8 cellular contexts compared by ENCODE assay signal in the genomic region with DNA sequence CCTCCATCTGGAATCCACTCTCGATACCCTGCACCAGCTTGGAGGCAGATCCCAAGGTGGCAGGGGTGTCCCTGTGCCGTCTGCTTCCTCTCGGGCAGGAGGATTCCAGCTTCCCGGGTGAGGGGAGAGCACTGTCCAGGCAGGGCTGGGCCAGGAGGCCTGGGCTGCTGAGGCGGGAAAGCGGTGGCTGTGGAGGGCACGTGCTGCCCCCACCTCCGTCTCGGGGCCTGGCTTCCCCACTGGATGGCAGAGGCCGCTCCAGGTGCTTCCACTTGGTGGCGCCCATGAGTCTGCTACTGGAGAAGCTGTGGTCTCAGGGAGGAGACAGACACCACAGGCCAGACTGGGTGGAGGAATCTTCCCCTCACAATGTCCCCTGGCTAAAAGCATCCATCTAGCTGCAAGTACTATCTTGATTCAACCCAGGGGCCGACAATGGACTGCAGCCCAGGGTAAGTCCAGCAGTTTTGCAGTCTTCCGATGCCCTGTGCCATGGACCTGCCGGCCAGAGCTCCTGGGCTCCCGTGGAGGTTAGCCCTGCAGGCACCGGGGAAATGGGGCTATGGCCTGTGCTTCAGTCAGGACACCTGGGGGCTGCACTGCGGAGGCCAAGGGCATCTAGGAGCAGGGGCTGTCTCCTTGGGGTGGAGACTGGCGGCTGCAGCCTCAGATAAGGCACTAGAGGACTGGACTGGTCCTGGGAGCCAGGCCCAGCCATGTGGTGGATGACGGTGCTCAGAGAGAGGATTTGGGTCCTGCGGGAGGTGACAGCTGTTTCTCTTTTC. TPM values are rescaled to one million over a fixed set of nuclear protein-coding genes. Genes with fewer than 3 reads are reported as not detected.
DNase-seq lines count a peak whose midpoint lies in the region; ATAC-seq, FAIRE-seq and TF ChIP-seq lines count a peak whose summit lies in the region.

No MANE protein-coding gene starts in this region.

- no peak for FAIRE-seq in GM12892 (lab: Jason Lieb, UNC)

- H3K9ac ChIP-seq in mesendoderm (ENCODE audit: low read length) = no peak overlapping the region

- no peak overlapping the region for H3K4me2 ChIP-seq in mesendoderm (ENCODE audit: low read length)

- no CpG with 5 or more reads among the region's 20 CpGs for WGBS in mesendoderm (ENCODE audit: extremely low coverage, insufficient coverage, low lambda C conversion rate)

- H3K18ac ChIP-seq in mesendoderm (ENCODE audit: low read length) = no peak overlapping the region

- TF ChIP-seq POLR2A in GM12892 (IDR thresholded peaks at IDR 0.05; ENCODE audit: low read depth, low read length) = no peak

- peak; percentile 29 to 49 for DNase-seq in cardiac fibroblast (ENCODE audit: low read depth in 2 of 2)
- DNase-seq in mesendoderm = peak; percentile 79
- no peak for DNase-seq in GM12892 (ENCODE audit: insufficient read length)

- TF ChIP-seq CTCF in 22Rv1 (IDR thresholded peaks at IDR 0.05) (peak; percentile 65), GM12873 (IDR thresholded peaks at IDR 0.05; ENCODE audit: insufficient read depth, low read depth, low read length, missing control alignments) (peak; percentile 56), cardiac fibroblast (IDR thresholded peaks at IDR 0.05; ENCODE audit: low read depth, low read length) (peak; percentile 67)

- no peak overlapping the region for H3K4ac ChIP-seq in mesendoderm (ENCODE audit: low read depth, low read length)

- no peaks in the 10 kb centered on the region for H3K79me2 ChIP-seq in mesendoderm (ENCODE audit: control insufficient read depth, insufficient read depth, low read length)

- H3K4me1 ChIP-seq in mesendoderm (ENCODE audit: control insufficient read depth, low read depth, low read length) = peaks cover 2% of the 10 kb centered on the region

- H3K56ac ChIP-seq in mesendoderm (ENCODE audit: low read length) = no peak overlapping the region

- H4K8ac ChIP-seq in mesendoderm (ENCODE audit: low read depth, low read length) = no peak overlapping the region

- H3K27ac ChIP-seq in 22Rv1 (no peak overlapping the region), mesendoderm (ENCODE audit: low read depth, low read length) (no peak overlapping the region)

- peak; percentile 80 for ATAC-seq in SK-N-SH treated with all-trans-retinoic acid at 6 μM for 48 hours
- no peak for ATAC-seq in GM19351 (IDR thresholded peaks at IDR 0.05; ENCODE audit: unreplicated experiment)
- no peak for ATAC-seq in GM18519 (IDR thresholded peaks at IDR 0.05; ENCODE audit: low FRiP score, unreplicated experiment)

- H2BK120ac ChIP-seq in mesendoderm (ENCODE audit: low read depth, low read length) = no peak overlapping the region

- H3K36me3 ChIP-seq in mesendoderm (ENCODE audit: control insufficient read depth, insufficient read depth, low read length) = peaks cover 1% of the 10 kb centered on the region

- H3K4me3 ChIP-seq in cardiac fibroblast (replicated peaks in 1 of 2; ENCODE audit: low read depth in 2 of 2, low read length in 2 of 2) = no peak overlapping the region
- H3K4me3 ChIP-seq in mesendoderm (ENCODE audit: low read length) = no peak overlapping the region

- H3K23ac ChIP-seq in mesendoderm (ENCODE audit: low read length) = no peak overlapping the region

- no peak overlapping the region for H2BK5ac ChIP-seq in mesendoderm (ENCODE audit: low read length)

- H3K27me3 ChIP-seq in mesendoderm (ENCODE audit: insufficient read depth, low read length, poor library complexity) = no peaks in the 10 kb centered on the region

- no peak overlapping the region for H4K5ac ChIP-seq in mesendoderm (ENCODE audit: low read length)

- H2BK15ac ChIP-seq in mesendoderm (replicated peaks; ENCODE audit: low read depth) = no peak overlapping the region

- no peak overlapping the region for H2AK5ac ChIP-seq in mesendoderm (ENCODE audit: low read length)

- no peaks in the 10 kb centered on the region for H3K79me1 ChIP-seq in mesendoderm (ENCODE audit: low read length)

TF ChIP-seq in SK-N-SH treated with all-trans-retinoic acid at 6 μM for 48 hours, 23 proteins besides CTCF, POLR2A, EP300 and RAD21:
- TF ChIP-seq, protein P1, sequence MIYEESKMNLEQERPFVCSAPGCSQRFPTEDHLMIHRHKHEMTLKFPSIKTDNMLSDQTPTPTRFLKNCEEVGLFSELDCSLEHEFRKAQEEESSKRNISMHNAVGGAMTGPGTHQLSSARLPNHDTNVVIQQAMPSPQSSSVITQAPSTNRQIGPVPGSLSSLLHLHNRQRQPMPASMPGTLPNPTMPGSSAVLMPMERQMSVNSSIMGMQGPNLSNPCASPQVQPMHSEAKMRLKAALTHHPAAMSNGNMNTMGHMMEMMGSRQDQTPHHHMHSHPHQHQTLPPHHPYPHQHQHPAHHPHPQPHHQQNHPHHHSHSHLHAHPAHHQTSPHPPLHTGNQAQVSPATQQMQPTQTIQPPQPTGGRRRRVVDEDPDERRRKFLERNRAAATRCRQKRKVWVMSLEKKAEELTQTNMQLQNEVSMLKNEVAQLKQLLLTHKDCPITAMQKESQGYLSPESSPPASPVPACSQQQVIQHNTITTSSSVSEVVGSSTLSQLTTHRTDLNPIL (CRISPR knock-in tag; IDR thresholded peaks at IDR 0.05; ENCODE audit: low read depth) = no peak
- TF ChIP-seq ZFP30 (CRISPR knock-in tag; IDR thresholded peaks at IDR 0.05) (no peak), SNAI2 (CRISPR knock-in tag; IDR thresholded peaks at IDR 0.05) (no peak), TCF4 (CRISPR knock-in tag; IDR thresholded peaks at IDR 0.05; ENCODE audit: borderline replicate concordance) (no peak), OSR1 (CRISPR knock-in tag; IDR thresholded peaks at IDR 0.05) (no peak), BACH2 (CRISPR knock-in tag; IDR thresholded peaks at IDR 0.05; ENCODE audit: borderline replicate concordance) (no peak), ZC3H10 (CRISPR knock-in tag; IDR thresholded peaks at IDR 0.05) (no peak)
- TF ChIP-seq, protein P2, sequence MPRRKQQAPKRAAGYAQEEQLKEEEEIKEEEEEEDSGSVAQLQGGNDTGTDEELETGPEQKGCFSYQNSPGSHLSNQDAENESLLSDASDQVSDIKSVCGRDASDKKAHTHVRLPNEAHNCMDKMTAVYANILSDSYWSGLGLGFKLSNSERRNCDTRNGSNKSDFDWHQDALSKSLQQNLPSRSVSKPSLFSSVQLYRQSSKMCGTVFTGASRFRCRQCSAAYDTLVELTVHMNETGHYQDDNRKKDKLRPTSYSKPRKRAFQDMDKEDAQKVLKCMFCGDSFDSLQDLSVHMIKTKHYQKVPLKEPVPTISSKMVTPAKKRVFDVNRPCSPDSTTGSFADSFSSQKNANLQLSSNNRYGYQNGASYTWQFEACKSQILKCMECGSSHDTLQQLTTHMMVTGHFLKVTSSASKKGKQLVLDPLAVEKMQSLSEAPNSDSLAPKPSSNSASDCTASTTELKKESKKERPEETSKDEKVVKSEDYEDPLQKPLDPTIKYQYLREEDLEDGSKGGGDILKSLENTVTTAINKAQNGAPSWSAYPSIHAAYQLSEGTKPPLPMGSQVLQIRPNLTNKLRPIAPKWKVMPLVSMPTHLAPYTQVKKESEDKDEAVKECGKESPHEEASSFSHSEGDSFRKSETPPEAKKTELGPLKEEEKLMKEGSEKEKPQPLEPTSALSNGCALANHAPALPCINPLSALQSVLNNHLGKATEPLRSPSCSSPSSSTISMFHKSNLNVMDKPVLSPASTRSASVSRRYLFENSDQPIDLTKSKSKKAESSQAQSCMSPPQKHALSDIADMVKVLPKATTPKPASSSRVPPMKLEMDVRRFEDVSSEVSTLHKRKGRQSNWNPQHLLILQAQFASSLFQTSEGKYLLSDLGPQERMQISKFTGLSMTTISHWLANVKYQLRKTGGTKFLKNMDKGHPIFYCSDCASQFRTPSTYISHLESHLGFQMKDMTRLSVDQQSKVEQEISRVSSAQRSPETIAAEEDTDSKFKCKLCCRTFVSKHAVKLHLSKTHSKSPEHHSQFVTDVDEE (CRISPR knock-in tag; IDR thresholded peaks at IDR 0.05) = no peak
- TF ChIP-seq, protein P3, sequence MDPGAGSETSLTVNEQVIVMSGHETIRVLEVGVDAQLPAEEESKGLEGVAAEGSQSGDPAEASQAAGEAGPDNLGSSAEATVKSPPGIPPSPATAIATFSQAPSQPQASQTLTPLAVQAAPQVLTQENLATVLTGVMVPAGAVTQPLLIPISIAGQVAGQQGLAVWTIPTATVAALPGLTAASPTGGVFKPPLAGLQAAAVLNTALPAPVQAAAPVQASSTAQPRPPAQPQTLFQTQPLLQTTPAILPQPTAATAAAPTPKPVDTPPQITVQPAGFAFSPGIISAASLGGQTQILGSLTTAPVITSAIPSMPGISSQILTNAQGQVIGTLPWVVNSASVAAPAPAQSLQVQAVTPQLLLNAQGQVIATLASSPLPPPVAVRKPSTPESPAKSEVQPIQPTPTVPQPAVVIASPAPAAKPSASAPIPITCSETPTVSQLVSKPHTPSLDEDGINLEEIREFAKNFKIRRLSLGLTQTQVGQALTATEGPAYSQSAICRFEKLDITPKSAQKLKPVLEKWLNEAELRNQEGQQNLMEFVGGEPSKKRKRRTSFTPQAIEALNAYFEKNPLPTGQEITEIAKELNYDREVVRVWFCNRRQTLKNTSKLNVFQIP (CRISPR knock-in tag; IDR thresholded peaks at IDR 0.05; ENCODE audit: borderline replicate concordance, low read depth) = no peak
- TF ChIP-seq, protein P4, sequence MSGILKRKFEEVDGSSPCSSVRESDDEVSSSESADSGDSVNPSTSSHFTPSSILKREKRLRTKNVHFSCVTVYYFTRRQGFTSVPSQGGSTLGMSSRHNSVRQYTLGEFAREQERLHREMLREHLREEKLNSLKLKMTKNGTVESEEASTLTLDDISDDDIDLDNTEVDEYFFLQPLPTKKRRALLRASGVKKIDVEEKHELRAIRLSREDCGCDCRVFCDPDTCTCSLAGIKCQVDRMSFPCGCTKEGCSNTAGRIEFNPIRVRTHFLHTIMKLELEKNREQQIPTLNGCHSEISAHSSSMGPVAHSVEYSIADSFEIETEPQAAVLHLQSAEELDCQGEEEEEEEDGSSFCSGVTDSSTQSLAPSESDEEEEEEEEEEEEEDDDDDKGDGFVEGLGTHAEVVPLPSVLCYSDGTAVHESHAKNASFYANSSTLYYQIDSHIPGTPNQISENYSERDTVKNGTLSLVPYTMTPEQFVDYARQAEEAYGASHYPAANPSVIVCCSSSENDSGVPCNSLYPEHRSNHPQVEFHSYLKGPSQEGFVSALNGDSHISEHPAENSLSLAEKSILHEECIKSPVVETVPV (CRISPR knock-in tag; IDR thresholded peaks at IDR 0.05) = no peak

RNA-seq across cellular contexts. Expression of a gene that starts 41.3 kb away (rescaled TPM):
- 59.6 TPM for polyA plus RNA-seq in mesendoderm (2013, experiment 1 of 2)
- polyA plus RNA-seq in mesendoderm (2013, experiment 2 of 2) = 61.5 TPM
- 34.4 TPM for polyA plus RNA-seq in GM12892 (2012; ENCODE audit: missing spikeins)
